Comparison of ENCODE assay signal across 1 cellular context in genomic region chr7:23520582-23520981, GRCh38.
TF ChIP-seq lines count a peak whose summit lies in the region.

No MANE protein-coding gene starts in this region.

TF ChIP-seq in GM23338, 12 proteins besides CTCF, POLR2A, EP300 and RAD21 (continued from another document):
- TF ChIP-seq, protein P1, sequence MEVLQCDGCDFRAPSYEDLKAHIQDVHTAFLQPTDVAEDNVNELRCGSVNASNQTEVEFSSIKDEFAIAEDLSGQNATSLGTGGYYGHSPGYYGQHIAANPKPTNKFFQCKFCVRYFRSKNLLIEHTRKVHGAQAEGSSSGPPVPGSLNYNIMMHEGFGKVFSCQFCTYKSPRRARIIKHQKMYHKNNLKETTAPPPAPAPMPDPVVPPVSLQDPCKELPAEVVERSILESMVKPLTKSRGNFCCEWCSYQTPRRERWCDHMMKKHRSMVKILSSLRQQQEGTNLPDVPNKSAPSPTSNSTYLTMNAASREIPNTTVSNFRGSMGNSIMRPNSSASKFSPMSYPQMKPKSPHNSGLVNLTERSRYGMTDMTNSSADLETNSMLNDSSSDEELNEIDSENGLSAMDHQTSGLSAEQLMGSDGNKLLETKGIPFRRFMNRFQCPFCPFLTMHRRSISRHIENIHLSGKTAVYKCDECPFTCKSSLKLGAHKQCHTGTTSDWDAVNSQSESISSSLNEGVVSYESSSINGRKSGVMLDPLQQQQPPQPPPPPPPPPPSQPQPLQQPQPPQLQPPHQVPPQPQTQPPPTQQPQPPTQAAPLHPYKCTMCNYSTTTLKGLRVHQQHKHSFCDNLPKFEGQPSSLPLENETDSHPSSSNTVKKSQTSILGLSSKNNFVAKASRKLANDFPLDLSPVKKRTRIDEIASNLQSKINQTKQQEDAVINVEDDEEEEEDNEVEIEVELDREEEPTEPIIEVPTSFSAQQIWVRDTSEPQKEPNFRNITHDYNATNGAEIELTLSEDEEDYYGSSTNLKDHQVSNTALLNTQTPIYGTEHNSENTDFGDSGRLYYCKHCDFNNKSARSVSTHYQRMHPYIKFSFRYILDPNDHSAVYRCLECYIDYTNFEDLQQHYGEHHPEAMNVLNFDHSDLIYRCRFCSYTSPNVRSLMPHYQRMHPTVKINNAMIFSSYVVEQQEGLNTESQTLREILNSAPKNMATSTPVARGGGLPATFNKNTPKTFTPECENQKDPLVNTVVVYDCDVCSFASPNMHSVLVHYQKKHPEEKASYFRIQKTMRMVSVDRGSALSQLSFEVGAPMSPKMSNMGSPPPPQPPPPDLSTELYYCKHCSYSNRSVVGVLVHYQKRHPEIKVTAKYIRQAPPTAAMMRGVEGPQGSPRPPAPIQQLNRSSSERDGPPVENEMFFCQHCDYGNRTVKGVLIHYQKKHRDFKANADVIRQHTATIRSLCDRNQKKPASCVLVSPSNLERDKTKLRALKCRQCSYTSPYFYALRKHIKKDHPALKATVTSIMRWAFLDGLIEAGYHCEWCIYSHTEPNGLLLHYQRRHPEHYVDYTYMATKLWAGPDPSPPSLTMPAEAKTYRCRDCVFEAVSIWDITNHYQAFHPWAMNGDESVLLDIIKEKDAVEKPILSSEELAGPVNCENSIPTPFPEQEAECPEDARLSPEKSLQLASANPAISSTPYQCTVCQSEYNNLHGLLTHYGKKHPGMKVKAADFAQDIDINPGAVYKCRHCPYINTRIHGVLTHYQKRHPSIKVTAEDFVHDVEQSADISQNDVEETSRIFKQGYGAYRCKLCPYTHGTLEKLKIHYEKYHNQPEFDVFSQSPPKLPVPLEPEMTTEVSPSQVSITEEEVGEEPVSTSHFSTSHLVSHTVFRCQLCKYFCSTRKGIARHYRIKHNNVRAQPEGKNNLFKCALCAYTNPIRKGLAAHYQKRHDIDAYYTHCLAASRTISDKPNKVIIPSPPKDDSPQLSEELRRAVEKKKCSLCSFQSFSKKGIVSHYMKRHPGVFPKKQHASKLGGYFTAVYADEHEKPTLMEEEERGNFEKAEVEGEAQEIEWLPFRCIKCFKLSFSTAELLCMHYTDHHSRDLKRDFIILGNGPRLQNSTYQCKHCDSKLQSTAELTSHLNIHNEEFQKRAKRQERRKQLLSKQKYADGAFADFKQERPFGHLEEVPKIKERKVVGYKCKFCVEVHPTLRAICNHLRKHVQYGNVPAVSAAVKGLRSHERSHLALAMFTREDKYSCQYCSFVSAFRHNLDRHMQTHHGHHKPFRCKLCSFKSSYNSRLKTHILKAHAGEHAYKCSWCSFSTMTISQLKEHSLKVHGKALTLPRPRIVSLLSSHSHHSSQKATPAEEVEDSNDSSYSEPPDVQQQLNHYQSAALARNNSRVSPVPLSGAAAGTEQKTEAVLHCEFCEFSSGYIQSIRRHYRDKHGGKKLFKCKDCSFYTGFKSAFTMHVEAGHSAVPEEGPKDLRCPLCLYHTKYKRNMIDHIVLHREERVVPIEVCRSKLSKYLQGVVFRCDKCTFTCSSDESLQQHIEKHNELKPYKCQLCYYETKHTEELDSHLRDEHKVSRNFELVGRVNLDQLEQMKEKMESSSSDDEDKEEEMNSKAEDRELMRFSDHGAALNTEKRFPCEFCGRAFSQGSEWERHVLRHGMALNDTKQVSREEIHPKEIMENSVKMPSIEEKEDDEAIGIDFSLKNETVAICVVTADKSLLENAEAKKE (CRISPR knock-in tag; IDR thresholded peaks at IDR 0.05): no peak
- TF ChIP-seq, protein P2, sequence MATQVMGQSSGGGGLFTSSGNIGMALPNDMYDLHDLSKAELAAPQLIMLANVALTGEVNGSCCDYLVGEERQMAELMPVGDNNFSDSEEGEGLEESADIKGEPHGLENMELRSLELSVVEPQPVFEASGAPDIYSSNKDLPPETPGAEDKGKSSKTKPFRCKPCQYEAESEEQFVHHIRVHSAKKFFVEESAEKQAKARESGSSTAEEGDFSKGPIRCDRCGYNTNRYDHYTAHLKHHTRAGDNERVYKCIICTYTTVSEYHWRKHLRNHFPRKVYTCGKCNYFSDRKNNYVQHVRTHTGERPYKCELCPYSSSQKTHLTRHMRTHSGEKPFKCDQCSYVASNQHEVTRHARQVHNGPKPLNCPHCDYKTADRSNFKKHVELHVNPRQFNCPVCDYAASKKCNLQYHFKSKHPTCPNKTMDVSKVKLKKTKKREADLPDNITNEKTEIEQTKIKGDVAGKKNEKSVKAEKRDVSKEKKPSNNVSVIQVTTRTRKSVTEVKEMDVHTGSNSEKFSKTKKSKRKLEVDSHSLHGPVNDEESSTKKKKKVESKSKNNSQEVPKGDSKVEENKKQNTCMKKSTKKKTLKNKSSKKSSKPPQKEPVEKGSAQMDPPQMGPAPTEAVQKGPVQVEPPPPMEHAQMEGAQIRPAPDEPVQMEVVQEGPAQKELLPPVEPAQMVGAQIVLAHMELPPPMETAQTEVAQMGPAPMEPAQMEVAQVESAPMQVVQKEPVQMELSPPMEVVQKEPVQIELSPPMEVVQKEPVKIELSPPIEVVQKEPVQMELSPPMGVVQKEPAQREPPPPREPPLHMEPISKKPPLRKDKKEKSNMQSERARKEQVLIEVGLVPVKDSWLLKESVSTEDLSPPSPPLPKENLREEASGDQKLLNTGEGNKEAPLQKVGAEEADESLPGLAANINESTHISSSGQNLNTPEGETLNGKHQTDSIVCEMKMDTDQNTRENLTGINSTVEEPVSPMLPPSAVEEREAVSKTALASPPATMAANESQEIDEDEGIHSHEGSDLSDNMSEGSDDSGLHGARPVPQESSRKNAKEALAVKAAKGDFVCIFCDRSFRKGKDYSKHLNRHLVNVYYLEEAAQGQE (IDR thresholded peaks at IDR 0.05; ENCODE audit: unreplicated experiment): no peak
- TF ChIP-seq CREB1 (CRISPR knock-in tag; IDR thresholded peaks at IDR 0.05; ENCODE audit: low read depth): no peak
- no peak for TF ChIP-seq ZNF331 (CRISPR knock-in tag; IDR thresholded peaks at IDR 0.05; ENCODE audit: low read depth)
- TF ChIP-seq, protein P3, sequence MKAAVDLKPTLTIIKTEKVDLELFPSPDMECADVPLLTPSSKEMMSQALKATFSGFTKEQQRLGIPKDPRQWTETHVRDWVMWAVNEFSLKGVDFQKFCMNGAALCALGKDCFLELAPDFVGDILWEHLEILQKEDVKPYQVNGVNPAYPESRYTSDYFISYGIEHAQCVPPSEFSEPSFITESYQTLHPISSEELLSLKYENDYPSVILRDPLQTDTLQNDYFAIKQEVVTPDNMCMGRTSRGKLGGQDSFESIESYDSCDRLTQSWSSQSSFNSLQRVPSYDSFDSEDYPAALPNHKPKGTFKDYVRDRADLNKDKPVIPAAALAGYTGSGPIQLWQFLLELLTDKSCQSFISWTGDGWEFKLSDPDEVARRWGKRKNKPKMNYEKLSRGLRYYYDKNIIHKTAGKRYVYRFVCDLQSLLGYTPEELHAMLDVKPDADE (IDR thresholded peaks at IDR 0.05): no peak
- no peak for TF ChIP-seq STAT1 (IDR thresholded peaks at IDR 0.05; ENCODE audit: unreplicated experiment)
- no peak for TF ChIP-seq EZH2 (IDR thresholded peaks at IDR 0.05; ENCODE audit: low read depth, unreplicated experiment)
